Comparison of ENCODE assay signal across 2 cellular contexts in the genomic region with DNA sequence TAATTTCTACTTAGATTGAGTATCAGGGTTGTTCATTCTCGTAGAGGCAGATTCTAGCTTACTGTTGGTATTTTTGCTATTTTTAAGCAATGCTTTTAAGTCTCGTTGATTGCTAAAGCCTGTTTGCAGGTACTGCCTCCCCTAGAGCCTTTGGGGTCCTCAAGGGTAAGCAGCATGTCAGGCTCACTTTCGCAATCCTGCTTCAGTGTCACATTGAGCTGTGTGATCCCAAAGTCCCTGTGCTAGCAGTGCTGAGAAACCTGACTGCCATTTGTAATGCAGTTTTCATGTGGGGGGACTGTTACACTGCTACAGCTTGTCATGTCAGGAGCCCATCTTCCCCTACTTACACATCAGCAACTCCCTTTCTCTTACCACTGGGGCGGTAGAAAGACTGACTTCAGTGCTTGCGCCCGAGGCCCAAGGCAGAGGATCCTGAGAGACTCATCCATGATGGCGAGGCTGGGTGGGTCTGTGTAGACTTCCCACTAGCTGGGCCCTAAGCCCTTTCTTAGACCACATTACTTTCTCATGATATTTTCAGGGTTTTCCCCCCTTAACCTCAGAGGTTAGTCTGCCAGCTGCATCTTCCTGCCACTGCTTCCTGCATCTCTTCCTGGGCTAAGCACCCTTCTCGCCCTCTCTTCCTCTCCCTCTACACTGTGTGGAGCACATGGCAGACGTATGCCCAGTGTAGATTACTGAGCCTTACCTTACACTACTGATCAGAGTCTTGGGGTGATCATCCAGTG.
TF ChIP-seq lines count a peak whose summit lies in the region.

No MANE protein-coding gene starts in this region.

TF ChIP-seq in HepG2, 621 proteins besides CTCF, POLR2A, EP300 and RAD21 (continues in another document):
- TF ChIP-seq ZNF879 (CRISPR knock-in tag; IDR thresholded peaks at IDR 0.05) (no peak), TAF15 (IDR thresholded peaks at IDR 0.05; ENCODE audit: low read depth, low read length, poor library complexity, severe bottlenecking) (no peak), ZNF644 (CRISPR knock-in tag; IDR thresholded peaks at IDR 0.05; ENCODE audit: low read depth) (0 out of 2 replicates have a peak, but pooled peaks have one; percentile 35), ZNF543 (CRISPR knock-in tag; IDR thresholded peaks at IDR 0.05) (no peak), GATAD2A (CRISPR knock-in tag; IDR thresholded peaks at IDR 0.05) (peak; percentile 44; the same call in 1 of the 2 replicates), CHCHD3 (CRISPR knock-in tag; IDR thresholded peaks at IDR 0.05) (no peak), MZF1 (CRISPR knock-in tag; IDR thresholded peaks at IDR 0.05; ENCODE audit: borderline replicate concordance) (peak; percentile 45; the same call in 1 of the 2 replicates), ZNF530 (CRISPR knock-in tag; IDR thresholded peaks at IDR 0.05; ENCODE audit: low read depth) (no peak), RFX1 (IDR thresholded peaks at IDR 0.05) (no peak), RBM22 (optimal IDR thresholded peaks at IDR 0.05; ENCODE audit: low read length) (peak; percentile 40), SALL1 (CRISPR knock-in tag; IDR thresholded peaks at IDR 0.05) (peak; percentile 64), ZNF383 (CRISPR knock-in tag; IDR thresholded peaks at IDR 0.05; ENCODE audit: borderline replicate concordance) (no peak), ZBTB26 (CRISPR knock-in tag; IDR thresholded peaks at IDR 0.05; ENCODE audit: borderline replicate concordance) (peak; percentile 71; the same call in 1 of the 2 replicates), CEBPB (IDR thresholded peaks at IDR 0.05; ENCODE audit: borderline replicate concordance, low read depth, low read length) (peak; percentile 94), FOXA3 (CRISPR knock-in tag; IDR thresholded peaks at IDR 0.05) (0 out of 2 replicates have a peak, but pooled peaks have one; percentile 25), CSRNP1 (CRISPR knock-in tag; IDR thresholded peaks at IDR 0.05) (no peak)
- TF ChIP-seq, protein P1, sequence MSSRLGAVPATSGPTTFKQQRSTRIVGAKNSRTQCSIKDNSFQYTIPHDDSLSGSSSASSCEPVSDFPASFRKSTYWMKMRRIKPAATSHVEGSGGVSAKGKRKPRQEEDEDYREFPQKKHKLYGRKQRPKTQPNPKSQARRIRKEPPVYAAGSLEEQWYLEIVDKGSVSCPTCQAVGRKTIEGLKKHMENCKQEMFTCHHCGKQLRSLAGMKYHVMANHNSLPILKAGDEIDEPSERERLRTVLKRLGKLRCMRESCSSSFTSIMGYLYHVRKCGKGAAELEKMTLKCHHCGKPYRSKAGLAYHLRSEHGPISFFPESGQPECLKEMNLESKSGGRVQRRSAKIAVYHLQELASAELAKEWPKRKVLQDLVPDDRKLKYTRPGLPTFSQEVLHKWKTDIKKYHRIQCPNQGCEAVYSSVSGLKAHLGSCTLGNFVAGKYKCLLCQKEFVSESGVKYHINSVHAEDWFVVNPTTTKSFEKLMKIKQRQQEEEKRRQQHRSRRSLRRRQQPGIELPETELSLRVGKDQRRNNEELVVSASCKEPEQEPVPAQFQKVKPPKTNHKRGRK (CRISPR knock-in tag; IDR thresholded peaks at IDR 0.05): no peak
- TF ChIP-seq, protein P2, sequence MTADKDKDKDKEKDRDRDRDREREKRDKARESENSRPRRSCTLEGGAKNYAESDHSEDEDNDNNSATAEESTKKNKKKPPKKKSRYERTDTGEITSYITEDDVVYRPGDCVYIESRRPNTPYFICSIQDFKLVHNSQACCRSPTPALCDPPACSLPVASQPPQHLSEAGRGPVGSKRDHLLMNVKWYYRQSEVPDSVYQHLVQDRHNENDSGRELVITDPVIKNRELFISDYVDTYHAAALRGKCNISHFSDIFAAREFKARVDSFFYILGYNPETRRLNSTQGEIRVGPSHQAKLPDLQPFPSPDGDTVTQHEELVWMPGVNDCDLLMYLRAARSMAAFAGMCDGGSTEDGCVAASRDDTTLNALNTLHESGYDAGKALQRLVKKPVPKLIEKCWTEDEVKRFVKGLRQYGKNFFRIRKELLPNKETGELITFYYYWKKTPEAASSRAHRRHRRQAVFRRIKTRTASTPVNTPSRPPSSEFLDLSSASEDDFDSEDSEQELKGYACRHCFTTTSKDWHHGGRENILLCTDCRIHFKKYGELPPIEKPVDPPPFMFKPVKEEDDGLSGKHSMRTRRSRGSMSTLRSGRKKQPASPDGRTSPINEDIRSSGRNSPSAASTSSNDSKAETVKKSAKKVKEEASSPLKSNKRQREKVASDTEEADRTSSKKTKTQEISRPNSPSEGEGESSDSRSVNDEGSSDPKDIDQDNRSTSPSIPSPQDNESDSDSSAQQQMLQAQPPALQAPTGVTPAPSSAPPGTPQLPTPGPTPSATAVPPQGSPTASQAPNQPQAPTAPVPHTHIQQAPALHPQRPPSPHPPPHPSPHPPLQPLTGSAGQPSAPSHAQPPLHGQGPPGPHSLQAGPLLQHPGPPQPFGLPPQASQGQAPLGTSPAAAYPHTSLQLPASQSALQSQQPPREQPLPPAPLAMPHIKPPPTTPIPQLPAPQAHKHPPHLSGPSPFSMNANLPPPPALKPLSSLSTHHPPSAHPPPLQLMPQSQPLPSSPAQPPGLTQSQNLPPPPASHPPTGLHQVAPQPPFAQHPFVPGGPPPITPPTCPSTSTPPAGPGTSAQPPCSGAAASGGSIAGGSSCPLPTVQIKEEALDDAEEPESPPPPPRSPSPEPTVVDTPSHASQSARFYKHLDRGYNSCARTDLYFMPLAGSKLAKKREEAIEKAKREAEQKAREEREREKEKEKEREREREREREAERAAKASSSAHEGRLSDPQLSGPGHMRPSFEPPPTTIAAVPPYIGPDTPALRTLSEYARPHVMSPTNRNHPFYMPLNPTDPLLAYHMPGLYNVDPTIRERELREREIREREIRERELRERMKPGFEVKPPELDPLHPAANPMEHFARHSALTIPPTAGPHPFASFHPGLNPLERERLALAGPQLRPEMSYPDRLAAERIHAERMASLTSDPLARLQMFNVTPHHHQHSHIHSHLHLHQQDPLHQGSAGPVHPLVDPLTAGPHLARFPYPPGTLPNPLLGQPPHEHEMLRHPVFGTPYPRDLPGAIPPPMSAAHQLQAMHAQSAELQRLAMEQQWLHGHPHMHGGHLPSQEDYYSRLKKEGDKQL (CRISPR knock-in tag; IDR thresholded peaks at IDR 0.05; ENCODE audit: low read depth): no peak

TF ChIP-seq in WTC11, 78 proteins besides CTCF, POLR2A, EP300 and RAD21:
- TF ChIP-seq, protein P3, sequence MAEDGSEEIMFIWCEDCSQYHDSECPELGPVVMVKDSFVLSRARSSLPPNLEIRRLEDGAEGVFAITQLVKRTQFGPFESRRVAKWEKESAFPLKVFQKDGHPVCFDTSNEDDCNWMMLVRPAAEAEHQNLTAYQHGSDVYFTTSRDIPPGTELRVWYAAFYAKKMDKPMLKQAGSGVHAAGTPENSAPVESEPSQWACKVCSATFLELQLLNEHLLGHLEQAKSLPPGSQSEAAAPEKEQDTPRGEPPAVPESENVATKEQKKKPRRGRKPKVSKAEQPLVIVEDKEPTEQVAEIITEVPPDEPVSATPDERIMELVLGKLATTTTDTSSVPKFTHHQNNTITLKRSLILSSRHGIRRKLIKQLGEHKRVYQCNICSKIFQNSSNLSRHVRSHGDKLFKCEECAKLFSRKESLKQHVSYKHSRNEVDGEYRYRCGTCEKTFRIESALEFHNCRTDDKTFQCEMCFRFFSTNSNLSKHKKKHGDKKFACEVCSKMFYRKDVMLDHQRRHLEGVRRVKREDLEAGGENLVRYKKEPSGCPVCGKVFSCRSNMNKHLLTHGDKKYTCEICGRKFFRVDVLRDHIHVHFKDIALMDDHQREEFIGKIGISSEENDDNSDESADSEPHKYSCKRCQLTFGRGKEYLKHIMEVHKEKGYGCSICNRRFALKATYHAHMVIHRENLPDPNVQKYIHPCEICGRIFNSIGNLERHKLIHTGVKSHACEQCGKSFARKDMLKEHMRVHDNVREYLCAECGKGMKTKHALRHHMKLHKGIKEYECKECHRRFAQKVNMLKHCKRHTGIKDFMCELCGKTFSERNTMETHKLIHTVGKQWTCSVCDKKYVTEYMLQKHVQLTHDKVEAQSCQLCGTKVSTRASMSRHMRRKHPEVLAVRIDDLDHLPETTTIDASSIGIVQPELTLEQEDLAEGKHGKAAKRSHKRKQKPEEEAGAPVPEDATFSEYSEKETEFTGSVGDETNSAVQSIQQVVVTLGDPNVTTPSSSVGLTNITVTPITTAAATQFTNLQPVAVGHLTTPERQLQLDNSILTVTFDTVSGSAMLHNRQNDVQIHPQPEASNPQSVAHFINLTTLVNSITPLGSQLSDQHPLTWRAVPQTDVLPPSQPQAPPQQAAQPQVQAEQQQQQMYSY (CRISPR knock-in tag; IDR thresholded peaks at IDR 0.05): no peak
- TF ChIP-seq ATF6 (CRISPR knock-in tag; IDR thresholded peaks at IDR 0.05) (no peak), NR3C1 (CRISPR knock-in tag; conservative IDR thresholded peaks at IDR 0.05; ENCODE audit: low read depth) (no peak), ZSCAN18 (CRISPR knock-in tag; IDR thresholded peaks at IDR 0.05) (no peak), SMAD4 (CRISPR knock-in tag; IDR thresholded peaks at IDR 0.05) (no peak), FOXP4 (CRISPR knock-in tag; IDR thresholded peaks at IDR 0.05) (no peak), E2F5 (CRISPR knock-in tag; IDR thresholded peaks at IDR 0.05) (no peak), FOXP1 (CRISPR knock-in tag; IDR thresholded peaks at IDR 0.05; ENCODE audit: borderline replicate concordance) (no peak), GRHL2 (CRISPR knock-in tag; IDR thresholded peaks at IDR 0.05; ENCODE audit: insufficient replicate concordance, severe bottlenecking) (no peak), PRRX2 (CRISPR knock-in tag; IDR thresholded peaks at IDR 0.05) (no peak)
